Comparison of ENCODE assay signal across 8 cellular contexts in the genomic region with DNA sequence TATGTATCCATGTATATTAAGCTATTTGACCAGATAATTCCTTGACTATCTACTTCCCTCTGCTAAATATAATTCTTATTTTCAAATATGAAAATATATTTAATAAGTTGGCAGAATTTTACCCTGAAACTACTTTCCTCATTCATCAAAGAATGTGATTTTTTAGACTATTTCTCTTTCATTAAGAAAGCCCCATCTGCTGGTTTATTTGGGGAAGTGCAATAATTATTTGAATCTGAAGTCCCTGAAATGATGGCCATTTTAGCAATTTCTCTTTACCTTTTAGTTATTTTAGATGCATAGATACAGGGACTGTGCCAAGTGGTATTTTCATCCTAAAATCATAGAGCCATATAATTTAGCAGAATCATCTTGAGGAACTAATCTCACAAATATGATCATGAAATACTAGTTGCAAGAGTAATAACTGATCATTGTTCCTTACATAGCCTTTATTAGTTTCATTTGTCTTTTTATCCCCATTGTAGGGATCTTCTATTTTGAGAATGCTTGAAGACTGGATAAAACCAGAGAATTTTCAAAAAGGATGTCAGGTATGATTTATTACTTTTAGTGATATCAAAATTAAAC. TPM values are rescaled to one million over a fixed set of nuclear protein-coding genes. Genes with fewer than 3 reads are reported as not detected.
A peak's percentile ranks its signal among the peaks of the same experiment; 100 is the strongest.
DNase-seq lines count a peak whose midpoint lies in the region; ATAC-seq and TF ChIP-seq lines count a peak whose summit lies in the region.

No MANE protein-coding gene starts in this region.

- no peaks in the 10 kb centered on the region for H3K27me3 Mint-ChIP-seq in WTC11 (ENCODE audit: low read depth)

- no peaks in the 10 kb centered on the region for H3K27me3 ChIP-seq in vagina

- DNase-seq in NCI-H1417 (lab: John Stamatoyannopoulos, UW) (peak; percentile 7 to 64 (median 13)), NCI-H1417 treated with DMSO at 0.1 percent for 48 hours (lab: John Stamatoyannopoulos, UW) (no peak), LNCaP clone FGC (ENCODE audit: low read depth) (no peak), WTC11 (ENCODE audit: low spot score) (no peak), iPS-NIHi11 (ENCODE audit: low spot score) (peak; percentile 13), vagina (ENCODE audit: extremely low spot score in 2 of 2) (no peak), DMS79 treated with DMSO at 0.1 percent for 48 hours (lab: John Stamatoyannopoulos, UW) (no peak), activated gamma-delta T cell (lab: John Stamatoyannopoulos, UW) (no peak)

- no peak overlapping the region for H3K27ac ChIP-seq in vagina

- no peaks in the 10 kb centered on the region for H3K36me3 ChIP-seq in vagina

- H3K9me3 Mint-ChIP-seq in WTC11: no peaks in the 10 kb centered on the region

- POLR2A ChIA-PET in WTC11 (lab: Charles Lee): no interaction called here

- peaks cover 10% of the 10 kb centered on the region for H3K4me1 Mint-ChIP-seq in WTC11

- peak; percentile 48 for TF ChIP-seq CTCF in LNCaP clone FGC (IDR thresholded peaks at IDR 0.05; ENCODE audit: control insufficient read depth, extremely low read depth, insufficient read depth)
- TF ChIP-seq CTCF in WTC11 (IDR thresholded peaks at IDR 0.05): peak; percentile 33; the same call in 1 of the 2 replicates
- peak; percentile 9 to 58 (median 49) for TF ChIP-seq CTCF in vagina (IDR thresholded peaks at IDR 0.05)

- ATAC-seq in WTC11: no peak

- H3K4me1 ChIP-seq in vagina: no peaks in the 10 kb centered on the region

- intact Hi-C loops in vagina (cut with DNase I): loop anchor here (5.0 kb wide), 1 partner anchor 518 kb away; no protein-coding TSS in a partner anchor

- H3K36me3 Mint-ChIP-seq in WTC11: no peaks in the 10 kb centered on the region

- H3K9me3 ChIP-seq in vagina: no peaks in the 10 kb centered on the region

- CTCF ChIA-PET in WTC11 (lab: Charles Lee): interaction anchor here (4.5 to 8.4 kb wide), 2 partner anchors 171 kb away, joined by 55 to 140 read pairs; no protein-coding TSS in a partner anchor

- H3K27ac Mint-ChIP-seq in WTC11: no peak overlapping the region

- H3K4me3 ChIP-seq in LNCaP clone FGC (ENCODE audit: low read depth, low read length) (no peak overlapping the region), vagina (no peak overlapping the region)

- TF ChIP-seq POLR2A in vagina (IDR thresholded peaks at IDR 0.05): no peak

- H3K4me3 Mint-ChIP-seq in WTC11: no peak overlapping the region

TF ChIP-seq in WTC11, 78 proteins besides CTCF, POLR2A, EP300 and RAD21:
- TF ChIP-seq AR (CRISPR knock-in tag; IDR thresholded peaks at IDR 0.05) (no peak), HMGA2 (CRISPR knock-in tag; IDR thresholded peaks at IDR 0.05) (no peak), ZNF317 (CRISPR knock-in tag; IDR thresholded peaks at IDR 0.05; ENCODE audit: borderline replicate concordance, low read depth) (no peak), STAT6 (CRISPR knock-in tag; conservative IDR thresholded peaks at IDR 0.05; ENCODE audit: low read depth) (no peak), CREB1 (CRISPR knock-in tag; IDR thresholded peaks at IDR 0.05) (no peak), CBFB (CRISPR knock-in tag; IDR thresholded peaks at IDR 0.05; ENCODE audit: low read depth) (no peak)
- TF ChIP-seq, protein P1, sequence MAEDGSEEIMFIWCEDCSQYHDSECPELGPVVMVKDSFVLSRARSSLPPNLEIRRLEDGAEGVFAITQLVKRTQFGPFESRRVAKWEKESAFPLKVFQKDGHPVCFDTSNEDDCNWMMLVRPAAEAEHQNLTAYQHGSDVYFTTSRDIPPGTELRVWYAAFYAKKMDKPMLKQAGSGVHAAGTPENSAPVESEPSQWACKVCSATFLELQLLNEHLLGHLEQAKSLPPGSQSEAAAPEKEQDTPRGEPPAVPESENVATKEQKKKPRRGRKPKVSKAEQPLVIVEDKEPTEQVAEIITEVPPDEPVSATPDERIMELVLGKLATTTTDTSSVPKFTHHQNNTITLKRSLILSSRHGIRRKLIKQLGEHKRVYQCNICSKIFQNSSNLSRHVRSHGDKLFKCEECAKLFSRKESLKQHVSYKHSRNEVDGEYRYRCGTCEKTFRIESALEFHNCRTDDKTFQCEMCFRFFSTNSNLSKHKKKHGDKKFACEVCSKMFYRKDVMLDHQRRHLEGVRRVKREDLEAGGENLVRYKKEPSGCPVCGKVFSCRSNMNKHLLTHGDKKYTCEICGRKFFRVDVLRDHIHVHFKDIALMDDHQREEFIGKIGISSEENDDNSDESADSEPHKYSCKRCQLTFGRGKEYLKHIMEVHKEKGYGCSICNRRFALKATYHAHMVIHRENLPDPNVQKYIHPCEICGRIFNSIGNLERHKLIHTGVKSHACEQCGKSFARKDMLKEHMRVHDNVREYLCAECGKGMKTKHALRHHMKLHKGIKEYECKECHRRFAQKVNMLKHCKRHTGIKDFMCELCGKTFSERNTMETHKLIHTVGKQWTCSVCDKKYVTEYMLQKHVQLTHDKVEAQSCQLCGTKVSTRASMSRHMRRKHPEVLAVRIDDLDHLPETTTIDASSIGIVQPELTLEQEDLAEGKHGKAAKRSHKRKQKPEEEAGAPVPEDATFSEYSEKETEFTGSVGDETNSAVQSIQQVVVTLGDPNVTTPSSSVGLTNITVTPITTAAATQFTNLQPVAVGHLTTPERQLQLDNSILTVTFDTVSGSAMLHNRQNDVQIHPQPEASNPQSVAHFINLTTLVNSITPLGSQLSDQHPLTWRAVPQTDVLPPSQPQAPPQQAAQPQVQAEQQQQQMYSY (CRISPR knock-in tag; IDR thresholded peaks at IDR 0.05): no peak
- TF ChIP-seq, protein P2, sequence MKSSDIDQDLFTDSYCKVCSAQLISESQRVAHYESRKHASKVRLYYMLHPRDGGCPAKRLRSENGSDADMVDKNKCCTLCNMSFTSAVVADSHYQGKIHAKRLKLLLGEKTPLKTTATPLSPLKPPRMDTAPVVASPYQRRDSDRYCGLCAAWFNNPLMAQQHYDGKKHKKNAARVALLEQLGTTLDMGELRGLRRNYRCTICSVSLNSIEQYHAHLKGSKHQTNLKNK (CRISPR knock-in tag; IDR thresholded peaks at IDR 0.05): no peak
TF ChIP-seq in WTC11: peak in this region for 0.

RNA-seq across cellular contexts. Expression of gene ENPEP, which starts 39.0 kb away (rescaled TPM):
- total RNA-seq in WTC11 (2021) (0.33 to 0.98 TPM (median 0.39 TPM) in 3 replicates), vagina (5.2 TPM)

Comparison
In these comparisons a context has a peak if more than half of its experiments do, and no peak if none do; other contexts are left out.
1. DNase-seq: peak in NCI-H1417 (3 of 3) and iPS-NIHi11 (single experiment); none in NCI-H1417 treated with DMSO at 0.1 percent for 48 hours (single experiment), LNCaP clone FGC (single experiment), WTC11 (single experiment), vagina (0 of 2), DMS79 treated with DMSO at 0.1 percent for 48 hours (single experiment) and activated gamma-delta T cell (single experiment).
2. Peak in every context shown above with its lines, with median percentiles within 50 percentile points of each other: CTCF ChIP-seq.